ENCODE assay signal across 9 cellular contexts in the genomic region with DNA sequence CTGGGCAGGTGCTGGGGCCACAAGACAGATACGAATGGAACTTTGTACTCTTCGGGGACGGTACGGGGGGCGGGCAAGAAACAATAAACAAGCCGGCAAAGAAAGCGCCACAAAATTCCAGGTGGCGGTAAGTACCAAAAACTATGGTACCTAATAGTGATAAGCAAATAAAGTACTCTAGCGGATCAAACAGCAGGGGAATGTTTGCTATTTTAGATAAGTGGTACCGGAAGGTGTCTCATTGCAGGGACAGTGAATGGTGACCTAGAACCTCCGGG. TPM values are rescaled to one million over a fixed set of nuclear protein-coding genes. Genes with fewer than 3 reads are reported as not detected.
A peak's percentile ranks its signal among the peaks of the same experiment; 100 is the strongest.
DNase-seq lines count a peak whose midpoint lies in the region; ATAC-seq and TF ChIP-seq lines count a peak whose summit lies in the region.
"Had no signal": no experiment of that assay in that cellular context is flagged by ENCODE, and none has a peak within 500 bp of the region (broad histone marks: within the 10 kb centered on the region; RNA-seq: fewer than 3 reads in every experiment).

No MANE protein-coding gene starts in this region.

- no peaks in the 10 kb centered on the region for H3K4me1 ChIP-seq in GM23248 (ENCODE audit: insufficient read depth)
- H3K4me1 ChIP-seq in rectal smooth muscle tissue (ENCODE audit: control insufficient read depth, insufficient read depth, low read length), result no peaks in the 10 kb centered on the region

- H3K9ac ChIP-seq in GM23248, result peak overlapping the region; percentile 76
- H3K9ac ChIP-seq in SK-N-MC (ENCODE audit: insufficient read length), result peak overlapping the region; percentile 45
- H3K9ac ChIP-seq in rectal smooth muscle tissue (ENCODE audit: low read length), result peak overlapping the region; percentile 27

- no peaks in the 10 kb centered on the region for H3K79me2 ChIP-seq in GM23248 (ENCODE audit: insufficient read depth)

- H3K27me3 ChIP-seq in GM23248 (replicated peaks; ENCODE audit: insufficient read depth) (no peaks in the 10 kb centered on the region), rectal smooth muscle tissue (ENCODE audit: control insufficient read depth, insufficient read depth, low read length) (no peaks in the 10 kb centered on the region)

- no peaks in the 10 kb centered on the region for H3K9me3 ChIP-seq in GM23248 (ENCODE audit: low read depth)
- H3K9me3 ChIP-seq in SK-N-MC (ENCODE audit: low read depth, low read length), result no peaks in the 10 kb centered on the region

- H3K27ac ChIP-seq in GM23248 (no peak overlapping the region), SK-N-MC (no peak overlapping the region), rectal smooth muscle tissue (ENCODE audit: low read depth, low read length) (peak overlapping the region; percentile 9)

- in situ Hi-C loops in GM23248 (cut with MboI), result no loop called here

- H4K20me1 ChIP-seq in GM23248 (ENCODE audit: insufficient read depth), result no peaks in the 10 kb centered on the region

- H3K4me2 ChIP-seq in GM23248 (ENCODE audit: unreplicated experiment), result peak overlapping the region; percentile 94

- H3K4me3 ChIP-seq in GM23248 (peak overlapping the region; percentile 68), SK-N-MC (peak overlapping the region; percentile 78), fibroblast of the aortic adventitia (ENCODE audit: low read depth, low read length) (peak overlapping the region; percentile 58), rectal smooth muscle tissue (ENCODE audit: low read length) (peak overlapping the region; percentile 61)

- peak overlapping the region; percentile 92 for H2AFZ ChIP-seq in GM23248

- no peak for TF ChIP-seq CTCF in fibroblast of the aortic adventitia (IDR thresholded peaks at IDR 0.05; ENCODE audit: insufficient read depth, low read length)

- DNase-seq in GM23248 (no peak), SK-N-MC (ENCODE audit: low read depth, low spot score) (no peak), fibroblast of the aortic adventitia (ENCODE audit: low read depth) (no peak), midbrain (lab: John Stamatoyannopoulos, UW) (no peak), middle frontal gyrus (ENCODE audit: extremely low spot score, low spot score) (no peak)
- DNase-seq: KG1 had no signal

- 83% methylated on average over 11 of the region's 11 CpGs for WGBS in GM23248 (ENCODE audit: low coverage in 1 of 2, low lambda C conversion rate in 2 of 2, missing lambda C conversion rate in 2 of 2), 2 experiments

- ATAC-seq in HG02852 (IDR thresholded peaks at IDR 0.05; ENCODE audit: unreplicated experiment) (no peak), HG02885 (IDR thresholded peaks at IDR 0.05; ENCODE audit: poor library complexity, unreplicated experiment) (no peak)

- no peaks in the 10 kb centered on the region for H3K36me3 ChIP-seq in GM23248 (ENCODE audit: low read depth)
- no peaks in the 10 kb centered on the region for H3K36me3 ChIP-seq in SK-N-MC (ENCODE audit: insufficient read depth, low read length)
- no peaks in the 10 kb centered on the region for H3K36me3 ChIP-seq in rectal smooth muscle tissue (ENCODE audit: control insufficient read depth, insufficient read depth, low read length)

- peaks cover 23% of the 10 kb centered on the region for H3F3A ChIP-seq in GM23248 (ENCODE audit: insufficient read depth)

- H3K9me2 ChIP-seq in GM23248 (ENCODE audit: insufficient read depth), result no peaks in the 10 kb centered on the region

RNA-seq across cellular contexts. Expression of gene RIPK1, which starts 15.1 kb away (rescaled TPM):
- total RNA-seq in GM23248 (2014; rRNA removed; shearing (Covaris generic)), result 23.3 and 26.2 TPM in 2 replicates
- polyA plus RNA-seq in GM23248 (2016; fragmentation: Nextera tagmentation; extraction: Ambion mirVana), result 15.3 and 16.1 TPM in 2 replicates
- total RNA-seq in fibroblast of the aortic adventitia (ENCODE audit: low replicate concordance), result 20.0 and 34.4 TPM in 2 replicates

RNA-seq across cellular contexts. Expression of gene NQO2, which starts 53.5 kb away (rescaled TPM):
- total RNA-seq in GM23248 (2014; rRNA removed; shearing (Covaris generic)), result 26.2 and 29.6 TPM in 2 replicates
- 61.0 and 64.2 TPM in 2 replicates for polyA plus RNA-seq in GM23248 (2016; fragmentation: Nextera tagmentation; extraction: Ambion mirVana)
- total RNA-seq in fibroblast of the aortic adventitia (ENCODE audit: low replicate concordance), result 20.6 and 47.7 TPM in 2 replicates
